In genomic region chr11:134987223-134987768, GRCh38 we compare ENCODE assay signal across 23 cellular contexts.
"Had no signal": no experiment of that assay in that cellular context is flagged by ENCODE, and none has a peak within 500 bp of the region (broad histone marks: within the 10 kb centered on the region; RNA-seq: fewer than 3 reads in every experiment).

No MANE protein-coding gene starts in this region.

- DNase-seq: activated CD4-positive, alpha-beta T cell treated with anti-CD3 and anti-CD28 coated beads for 48 hours; activated CD4-positive, alpha-beta T cell treated with anti-CD3 and anti-CD28 coated beads, Interleukin-2, amount 50 U/mL, for 4 hours; activated CD4-positive, CD25-positive, alpha-beta regulatory T cell treated with anti-CD3 and anti-CD28 coated beads, Interleukin-2, amount 50 U/mL, for 72 hours; activated CD8-positive, alpha-beta memory T cell treated with anti-CD3 and anti-CD28 coated beads, Interleukin-2, amount 50 U/mL, for 48 hours; activated CD8-positive, alpha-beta T cell treated with anti-CD3 and anti-CD28 coated beads, Interleukin-2, amount 10 ng/mL, durations not matched to agents 7 days and 5 days; activated naive CD4-positive, alpha-beta T cell treated with anti-CD3 and anti-CD28 coated beads, Interleukin-2, amount 50 U/mL, for 16 hours; activated naive CD8-positive, alpha-beta T cell treated with anti-CD3 and anti-CD28 coated beads, Interleukin-2, amount 10 ng/mL, durations not matched to agents 7 days and 5 days; activated T-cell treated with anti-CD3 and anti-CD28 coated beads, Interleukin-2, amount 50 U/mL, for 1 hour; adrenal gland; Kasumi-1; KBM-7; NCI-H1105 treated with DMSO at 0.1 percent for 48 hours; NCI-H146; NCI-H187 treated with DMSO at 0.1 percent for 48 hours; NCI-H2081 treated with DMSO at 0.1 percent for 48 hours; NCI-H510A treated with DMSO at 0.1 percent for 48 hours; NCI-H69; NK-92 treated with Interleukin-12 subunit alpha and Interleukin-12 subunit beta, amount 100 ng/mL, for 24 hours; OCI-M1; Right ventricle myocardium superior; SJCRH30; SW 1271 had no signal

- H3K27ac ChIP-seq: adrenal gland, RWPE1, SJCRH30 had no signal

- H3K36me3 ChIP-seq: adrenal gland, SJCRH30 had no signal

- H3K4me1 ChIP-seq: adrenal gland had no signal

- H3K4me3 ChIP-seq: adrenal gland, SJCRH30 had no signal

- H3K9me3 ChIP-seq: adrenal gland, SJCRH30 had no signal

- H3K27me3 ChIP-seq: adrenal gland, SJCRH30 had no signal
